28 cellular contexts compared by ENCODE assay signal in the genomic region with DNA sequence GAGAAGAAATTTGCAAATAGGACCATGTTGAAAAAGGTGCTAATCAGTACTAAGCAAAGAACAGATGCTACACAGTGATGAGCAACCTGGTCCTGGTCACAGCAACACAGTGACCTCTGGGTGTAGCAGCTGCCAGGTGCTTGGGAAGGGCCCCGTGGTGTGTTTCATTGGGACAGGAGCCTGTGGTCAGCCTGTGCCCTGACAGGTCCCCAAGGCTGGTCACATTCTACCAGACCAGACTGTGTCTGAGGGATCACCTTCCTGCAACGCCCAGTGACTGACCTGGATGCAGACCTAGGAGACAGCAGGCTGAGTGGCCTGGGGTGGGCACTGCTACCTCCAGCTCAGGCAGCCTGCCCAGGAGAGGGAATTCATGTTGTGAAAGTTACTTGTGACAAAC. TPM values are rescaled to one million over a fixed set of nuclear protein-coding genes. Genes with fewer than 3 reads are reported as not detected.
DNase-seq lines count a peak whose midpoint lies in the region; ATAC-seq and TF ChIP-seq lines count a peak whose summit lies in the region.
"Had no signal": no experiment of that assay in that cellular context is flagged by ENCODE, and none has a peak within 500 bp of the region (broad histone marks: within the 10 kb centered on the region; RNA-seq: fewer than 3 reads in every experiment).

No MANE protein-coding gene starts in this region.

- H3K36me3 ChIP-seq in gastrocnemius medialis: no peaks in the 10 kb centered on the region
- peaks cover 0 to 5% (median 3%) of the 10 kb centered on the region in 4 donors for H3K36me3 ChIP-seq in stomach
- H3K36me3 ChIP-seq: adrenal gland, prostate gland, thyroid gland had no signal

- H3K9me3 Mint-ChIP-seq in CD4-positive, alpha-beta T cell: no peaks in the 10 kb centered on the region
- H3K9me3 Mint-ChIP-seq: CD4-positive, alpha-beta memory T cell had no signal

- no peaks in the 10 kb centered on the region for H3K27me3 ChIP-seq in CD4-positive, alpha-beta T cell (ENCODE audit: control insufficient read depth, insufficient read depth, low read length)
- H3K27me3 ChIP-seq in gastrocnemius medialis: no peaks in the 10 kb centered on the region
- H3K27me3 ChIP-seq in dorsolateral prefrontal cortex: no peaks in the 10 kb centered on the region
- H3K27me3 ChIP-seq in stomach: no peaks in the 10 kb centered on the region
- H3K27me3 ChIP-seq: adrenal gland, thyroid gland had no signal

- no peak for ATAC-seq in CD4-positive, alpha-beta T cell (ENCODE audit: poor library complexity)
- ATAC-seq in T-helper 17 cell (no peak), left lobe of liver (peak; percentile 12), gastrocnemius medialis (peak in 1 of 2 donors; percentile 22)
- ATAC-seq: Panc1, sciatic nerve had no signal

- no peaks in the 10 kb centered on the region for H3K9me3 ChIP-seq in CD4-positive, alpha-beta T cell (ENCODE audit: control insufficient read depth, low read length)
- H3K9me3 ChIP-seq in T-helper 17 cell (ENCODE audit: control insufficient read depth, low read length, poor library complexity, severe bottlenecking): no peaks in the 10 kb centered on the region
- no peaks in the 10 kb centered on the region for H3K9me3 ChIP-seq in gastrocnemius medialis
- no peaks in the 10 kb centered on the region for H3K9me3 ChIP-seq in stomach
- H3K9me3 ChIP-seq: adrenal gland, prostate gland, thyroid gland had no signal

- H3K4me3 Mint-ChIP-seq in CD4-positive, alpha-beta T cell: no peak overlapping the region
- no peak overlapping the region for H3K4me3 Mint-ChIP-seq in T-helper 17 cell

- H3K27ac Mint-ChIP-seq in CD4-positive, alpha-beta T cell: peak overlapping the region; percentile 28
- peak overlapping the region; percentile 89 for H3K27ac Mint-ChIP-seq in T-helper 17 cell

- no peak for TF ChIP-seq EP300 in stomach (IDR thresholded peaks at IDR 0.05)

- peaks cover 86% of the 10 kb centered on the region for H3K4me1 Mint-ChIP-seq in CD4-positive, alpha-beta T cell (ENCODE audit: low read depth)
- peaks cover 62% of the 10 kb centered on the region for H3K4me1 Mint-ChIP-seq in T-helper 17 cell

- peaks cover 64% of the 10 kb centered on the region for H3K36me3 Mint-ChIP-seq in CD4-positive, alpha-beta T cell (ENCODE audit: low read depth)
- H3K36me3 Mint-ChIP-seq in T-helper 17 cell (ENCODE audit: low read depth): peaks cover 11% of the 10 kb centered on the region

- POLR2A ChIA-PET in CD4-positive, alpha-beta T cell (lab: Charles Lee): no interaction called here

- WGBS in stomach, 5 donors: 73 to 98% (median 92%) methylated on average over 2 of the region's 2 CpGs

- no peak for TF ChIP-seq CTCF in CD4-positive, alpha-beta T cell (IDR thresholded peaks at IDR 0.05)
- TF ChIP-seq CTCF in gastrocnemius medialis (IDR thresholded peaks at IDR 0.05 in 4 of 5, conservative IDR thresholded peaks at IDR 0.05 in 1 of 5) (no peak), dorsolateral prefrontal cortex (IDR thresholded peaks at IDR 0.05 in 54 of 56, conservative IDR thresholded peaks at IDR 0.05 in 2 of 56; ENCODE audit: low read depth in 1 of 56, partially characterized antibody in 56 of 56) (no peak), stomach (IDR thresholded peaks at IDR 0.05) (no peak)

- H3K4me3 ChIP-seq in gastrocnemius medialis (no peak overlapping the region), dorsolateral prefrontal cortex (no peak overlapping the region), stomach (no peak overlapping the region)
- H3K4me3 ChIP-seq: adrenal gland, prostate gland, thyroid gland had no signal

- in situ Hi-C loops in gastrocnemius medialis (cut with MboI; ENCODE audit: low sequenced_read_pairs in 4 of 4): no loop called here

- TF ChIP-seq POLR2A in gastrocnemius medialis (IDR thresholded peaks at IDR 0.05) (no peak), stomach (IDR thresholded peaks at IDR 0.05) (no peak)

- CTCF ChIA-PET in CD4-positive, alpha-beta T cell (lab: Charles Lee): no interaction called here

- DNase-seq in CD4-positive, alpha-beta T cell: no peak
- DNase-seq in T-helper 17 cell: no peak
- no peak for DNase-seq in left lobe of liver (ENCODE audit: low spot score)
- peak; percentile 13 to 51 for DNase-seq in gastrocnemius medialis
- DNase-seq in dedifferentiated amniotic fluid mesenchymal stem cell (ENCODE audit: extremely low spot score): no peak
- no peak for DNase-seq in dorsolateral prefrontal cortex
- DNase-seq in stomach: no peak
- DNase-seq: activated CD4-positive, CD25-positive, alpha-beta regulatory T cell treated with anti-CD3 and anti-CD28 coated beads, Interleukin-2, amount 50 U/mL, for 72 hours; activated CD8-positive, alpha-beta memory T cell treated with anti-CD3 and anti-CD28 coated beads for 24 hours; activated gamma-delta T cell treated with Interleukin-2 at 50 U/mL for 16 hours; activated T-cell treated with anti-CD3 and anti-CD28 coated beads, Interleukin-2, amount 50 U/mL, for 1 hour; adrenal gland; CD4-positive, alpha-beta memory T cell; central memory CD4-positive, alpha-beta T cell; EL; hippocampal formation; left colon; mesenchymal stem cell; NCI-H1092; NCI-H1694 treated with DMSO at 0.1 percent for 48 hours; NCI-H446; NCI-H748 treated with DMSO at 0.1 percent for 48 hours; SHP77; stimulated activated CD8-positive, alpha-beta memory T cell treated with anti-CD3 and anti-CD28 coated beads, Interleukin-4, amount 100 ng/mL, for 48 hours; thyroid gland had no signal

- H3K27ac ChIP-seq in CD4-positive, alpha-beta T cell (ENCODE audit: low read depth, low read length): no peak overlapping the region
- H3K27ac ChIP-seq in gastrocnemius medialis (peak overlapping the region in 3 of 4 donors; percentile 33 to 80 (median 69)), dorsolateral prefrontal cortex (no peak overlapping the region), stomach (no peak overlapping the region)
- H3K27ac ChIP-seq: adrenal gland, prostate gland, thyroid gland had no signal

- H3K4me1 ChIP-seq in gastrocnemius medialis: peaks cover 43 to 78% of the 10 kb centered on the region in 2 donors
- H3K4me1 ChIP-seq in stomach: peaks cover 5 to 56% (median 38%) of the 10 kb centered on the region in 4 donors
- H3K4me1 ChIP-seq: prostate gland had no signal

- no peaks in the 10 kb centered on the region for H3K27me3 Mint-ChIP-seq in CD4-positive, alpha-beta T cell
- H3K27me3 Mint-ChIP-seq in T-helper 17 cell: no peaks in the 10 kb centered on the region
- H3K27me3 Mint-ChIP-seq: CD4-positive, alpha-beta memory T cell had no signal

- intact Hi-C loops in CD4-positive, alpha-beta T cell (cut with DNase I, micrococcal nuclease): no loop called here
- intact Hi-C loops in gastrocnemius medialis (cut with DNase I; ENCODE audit: low total_unique reads): loop anchor here (2.0 kb wide), 1 partner anchor 55 kb away; a partner anchor contains a TSS
- intact Hi-C loops in dorsolateral prefrontal cortex (cut with DNase I): no loop called here
- intact Hi-C loops in stomach (cut with DNase I; ENCODE audit: low total_unique reads): no loop called here

RNA-seq across cellular contexts. Expression of a gene that starts 54.8 kb away (rescaled TPM):
- 10 to 100 TPM; 45.6 to 50.3 TPM for total RNA-seq in CD4-positive, alpha-beta T cell
- 10 to 100 TPM; 34.8 to 38.8 TPM for total RNA-seq in T-helper 17 cell
- 16.3 TPM for total RNA-seq in left lobe of liver
- total RNA-seq in gastrocnemius medialis: 10 to 100 TPM; 22.8 to 49.5 (median 32.4) TPM
- 10 to 100 TPM; 34.2 to 62.8 (median 46.0) TPM for total RNA-seq in dorsolateral prefrontal cortex
- total RNA-seq in stomach: 100 to 1,000 TPM in 1 of 5 donors, 10 to 100 TPM in 4; 12.9 to 232 (median 40.3) TPM
- 10 to 100 TPM; 26.2 to 63.1 (median 38.4) TPM for polyA plus RNA-seq in stomach

RNA-seq across cellular contexts. Expression of a gene that starts 56.7 kb away (rescaled TPM):
- total RNA-seq in CD4-positive, alpha-beta T cell: 10 to 100 TPM; 46.5 to 51.7 TPM
- total RNA-seq in T-helper 17 cell: 10 to 100 TPM; 76.9 to 83.6 TPM
- 72.2 TPM for total RNA-seq in left lobe of liver
- total RNA-seq in gastrocnemius medialis: 10 to 100 TPM; 44.4 to 94.7 (median 72.3) TPM
- total RNA-seq in dorsolateral prefrontal cortex: 100 to 1,000 TPM in 2 of 120 experiments, 10 to 100 TPM in 118; 57.0 to 102 (median 77.8) TPM
- 100 to 1,000 TPM in 3 of 5 donors, 10 to 100 TPM in 2; 88.7 to 192 (median 103) TPM for total RNA-seq in stomach
- polyA plus RNA-seq in stomach: 10 to 100 TPM; 35.8 to 59.4 (median 42.2) TPM

Comparison
In these comparisons a context has a peak if more than half of its experiments do, and no peak if none do; other contexts are left out.
1. DNase-seq: peak in gastrocnemius medialis (2 of 2); none in CD4-positive, alpha-beta T cell (0 of 10), T-helper 17 cell (0 of 3), left lobe of liver (single experiment), dedifferentiated amniotic fluid mesenchymal stem cell (single experiment), dorsolateral prefrontal cortex (0 of 10) and stomach (single experiment).
2. H3K27ac ChIP-seq: peak in gastrocnemius medialis (3 of 4); none in CD4-positive, alpha-beta T cell (single experiment), dorsolateral prefrontal cortex (0 of 59) and stomach (0 of 5).